In the genomic region with DNA sequence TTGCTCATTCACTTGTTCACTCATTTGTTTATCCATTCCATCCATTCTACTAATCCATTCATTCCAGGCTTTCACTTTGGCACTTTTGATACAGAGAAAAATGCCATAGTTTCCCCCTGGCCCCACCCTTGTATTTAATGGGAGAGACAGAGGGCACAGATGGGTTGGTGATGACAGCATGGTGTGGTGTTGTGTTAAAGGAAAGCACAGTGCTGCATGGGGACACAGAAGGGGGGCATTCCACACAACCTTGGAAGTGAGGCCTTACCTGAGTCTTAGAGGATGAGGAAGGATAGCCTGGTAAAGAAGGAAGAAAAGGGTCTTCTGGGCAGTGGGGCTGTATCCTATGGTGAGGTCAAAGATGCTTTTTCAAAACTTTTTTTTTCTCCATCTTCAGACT, we compare ENCODE assay signal across 32 cellular contexts.
"Had no signal": no experiment of that assay in that cellular context is flagged by ENCODE, and none has a peak within 500 bp of the region (broad histone marks: within the 10 kb centered on the region; RNA-seq: fewer than 3 reads in every experiment).

No MANE protein-coding gene starts in this region.

- H3K27me3 ChIP-seq: MG63, SJCRH30 had no signal

- DNase-seq: Kasumi-1, MG63, NCI-H1048, NCI-H1092 treated with DMSO at 0.1 percent for 48 hours, NCI-H1105 treated with DMSO at 0.1 percent for 48 hours, NCI-H1417, NCI-H1436, NCI-H146, NCI-H1694, NCI-H187, NCI-H1930, NCI-H2029 treated with DMSO at 0.1 percent for 48 hours, NCI-H2081 treated with DMSO at 0.1 percent for 48 hours, NCI-H2107, NCI-H2171, NCI-H226, NCI-H446 treated with DMSO at 0.1 percent for 48 hours, NCI-H510A, NCI-H524, NCI-H526, NCI-H69, NCI-H748 treated with DMSO at 0.1 percent for 48 hours, NCI-H82, PC-9, SHP77, SIG-M5, SJCRH30 had no signal

- H3K9me3 ChIP-seq: MG63, SJCRH30 had no signal

- ATAC-seq: Panc1, Right ventricle myocardium inferior, SK-N-SH treated with all-trans-retinoic acid at 6 μM for 48 hours had no signal

- H3K4me2 ChIP-seq: PC-9 had no signal

- H3K36me3 ChIP-seq: MG63, SJCRH30 had no signal

- H3K27ac ChIP-seq: PC-9, RWPE1, SJCRH30, SK-N-MC had no signal

- H3K4me1 ChIP-seq: SJCRH30 had no signal

- H2AFZ ChIP-seq: PC-9 had no signal

- H3K4me3 ChIP-seq: MG63, PC-9, SJCRH30, SK-N-MC had no signal
